In genomic region chr17:55266051-55266957, GRCh38 we compare ENCODE assay signal across 1 cellular context.
TF ChIP-seq lines count a peak whose summit lies in the region.

No MANE protein-coding gene starts in this region.

TF ChIP-seq in HepG2, 621 proteins besides CTCF, POLR2A, EP300 and RAD21 (continued from another document and continues in another):
- no peak for TF ChIP-seq ZNF704 (CRISPR knock-in tag; IDR thresholded peaks at IDR 0.05; ENCODE audit: borderline replicate concordance)
- peak; percentile 64 for TF ChIP-seq PHF8 (CRISPR knock-in tag; IDR thresholded peaks at IDR 0.05)
- no peak for TF ChIP-seq ZBTB4 (CRISPR knock-in tag; IDR thresholded peaks at IDR 0.05; ENCODE audit: borderline replicate concordance)
- TF ChIP-seq MATR3 (CRISPR knock-in tag; IDR thresholded peaks at IDR 0.05): no peak
- TF ChIP-seq ZBTB7B (CRISPR knock-in tag; IDR thresholded peaks at IDR 0.05): no peak; the same call in 1 of the 2 replicates
- peak; percentile 61 for TF ChIP-seq ISL2 (CRISPR knock-in tag; IDR thresholded peaks at IDR 0.05)
- TF ChIP-seq ASH2L (IDR thresholded peaks at IDR 0.05; ENCODE audit: insufficient read length, low read depth, low read length): peak; percentile 66
- no peak for TF ChIP-seq ZNF264 (CRISPR knock-in tag; IDR thresholded peaks at IDR 0.05)
- peak; percentile 99 for TF ChIP-seq SSRP1 (CRISPR knock-in tag; IDR thresholded peaks at IDR 0.05)
- 0 out of 2 replicates have a peak, but pooled peaks have one; percentile 40 for TF ChIP-seq ZNF335 (CRISPR knock-in tag; IDR thresholded peaks at IDR 0.05)
- 0 out of 2 replicates have a peak, but pooled peaks have one; percentile 24 for TF ChIP-seq ZNF354B (CRISPR knock-in tag; IDR thresholded peaks at IDR 0.05)
- peak; percentile 65; the same call in 1 of the 2 replicates for TF ChIP-seq ZIK1 (CRISPR knock-in tag; IDR thresholded peaks at IDR 0.05; ENCODE audit: borderline replicate concordance, low read depth)
- TF ChIP-seq ZNF280D (CRISPR knock-in tag; IDR thresholded peaks at IDR 0.05): peak; percentile 19; the same call in 1 of the 2 replicates
- TF ChIP-seq THRA (CRISPR knock-in tag; IDR thresholded peaks at IDR 0.05; ENCODE audit: borderline replicate concordance): peak; percentile 26; the same call in 1 of the 2 replicates
- TF ChIP-seq CHD2 (IDR thresholded peaks at IDR 0.05; ENCODE audit: low read depth, low read length): 0 out of 2 replicates have a peak, but pooled peaks have one; percentile 16
- TF ChIP-seq ZNF350 (CRISPR knock-in tag; IDR thresholded peaks at IDR 0.05; ENCODE audit: borderline replicate concordance, low read depth): peak; percentile 83
- TF ChIP-seq FOXA3 (CRISPR knock-in tag; IDR thresholded peaks at IDR 0.05): 0 out of 2 replicates have a peak, but pooled peaks have one; percentile 16
- no peak for TF ChIP-seq NFIB (CRISPR knock-in tag; IDR thresholded peaks at IDR 0.05; ENCODE audit: borderline replicate concordance)
- TF ChIP-seq ZNF652 (CRISPR knock-in tag; IDR thresholded peaks at IDR 0.05; ENCODE audit: borderline replicate concordance, low read depth): no peak
- TF ChIP-seq HDAC2 (CRISPR knock-in tag; IDR thresholded peaks at IDR 0.05): peak; percentile 40; the same call in 1 of the 2 replicates
- 0 out of 2 replicates have a peak, but pooled peaks have one; percentile 7 for TF ChIP-seq AHR (CRISPR knock-in tag; IDR thresholded peaks at IDR 0.05)
- TF ChIP-seq SMAD1 (CRISPR knock-in tag; IDR thresholded peaks at IDR 0.05; ENCODE audit: borderline replicate concordance, low read depth): no peak
- no peak for TF ChIP-seq XRCC5 (optimal IDR thresholded peaks at IDR 0.05; ENCODE audit: low read length)
- TF ChIP-seq THAP9 (CRISPR knock-in tag; IDR thresholded peaks at IDR 0.05; ENCODE audit: borderline replicate concordance): 0 out of 2 replicates have a peak, but pooled peaks have one; percentile 30
- TF ChIP-seq KLF15 (CRISPR knock-in tag; IDR thresholded peaks at IDR 0.05; ENCODE audit: borderline replicate concordance): no peak
- TF ChIP-seq TAF1 (CRISPR knock-in tag; IDR thresholded peaks at IDR 0.05): peak; percentile 89
- no peak for TF ChIP-seq ZNF383 (CRISPR knock-in tag; IDR thresholded peaks at IDR 0.05; ENCODE audit: borderline replicate concordance)
- TF ChIP-seq TFDP2 (CRISPR knock-in tag; IDR thresholded peaks at IDR 0.05): peak; percentile 46; the same call in 1 of the 2 replicates
- TF ChIP-seq GATAD2A (CRISPR knock-in tag; IDR thresholded peaks at IDR 0.05): peak; percentile 46; the same call in 1 of the 2 replicates
- no peak for TF ChIP-seq SNAPC2 (CRISPR knock-in tag; IDR thresholded peaks at IDR 0.05)
- no peak for TF ChIP-seq ARID3A (IDR thresholded peaks at IDR 0.05; ENCODE audit: low read depth, low read length)
- TF ChIP-seq ZNF142 (CRISPR knock-in tag; IDR thresholded peaks at IDR 0.05): peak; percentile 88; the same call in 1 of the 2 replicates
- TF ChIP-seq POLR2G (IDR thresholded peaks at IDR 0.05; ENCODE audit: low read depth, low read length): peak; percentile 73
- TF ChIP-seq MTERF4 (CRISPR knock-in tag; IDR thresholded peaks at IDR 0.05): peak; percentile 57; the same call in 1 of the 2 replicates
- TF ChIP-seq ZBTB42 (CRISPR knock-in tag; IDR thresholded peaks at IDR 0.05): no peak
